In genomic region chr4:3352505-3352904, GRCh38 we compare ENCODE assay signal across 29 cellular contexts.
"Had no signal": no experiment of that assay in that cellular context is flagged by ENCODE, and none has a peak within 500 bp of the region (broad histone marks: within the 10 kb centered on the region; RNA-seq: fewer than 3 reads in every experiment).

No MANE protein-coding gene starts in this region.

- H3K36me3 Mint-ChIP-seq: natural killer cell; stimulated activated effector memory CD8-positive, alpha-beta T cell treated with anti-CD3 and anti-CD28 coated beads, Interleukin-12 subunit alpha, Interleukin-12 subunit beta, amount 100 ng/mL, for 72 hours had no signal

- H3K27me3 Mint-ChIP-seq: naive B cell; progenitor cell of endocrine pancreas; stimulated activated naive CD8-positive, alpha-beta T cell treated with anti-CD3 and anti-CD28 coated beads, Interleukin-15, Interleukin-2, amounts not matched to agents 100 ng/mL and 50 ng/mL, for 24 hours had no signal

- H3K9me3 Mint-ChIP-seq: natural killer cell; stimulated activated effector memory CD8-positive, alpha-beta T cell treated with anti-CD3 and anti-CD28 coated beads, Interleukin-12 subunit alpha, Interleukin-12 subunit beta, amount 100 ng/mL, for 72 hours had no signal

- ATAC-seq: left cardiac atrium; left lobe of liver; left ventricle myocardium superior; lower lobe of right lung; natural killer cell; right cardiac atrium; stimulated activated effector memory CD8-positive, alpha-beta T cell treated with anti-CD3 and anti-CD28 coated beads, Interleukin-12 subunit alpha, Interleukin-12 subunit beta, amount 100 ng/mL, for 72 hours; upper lobe of right lung had no signal

- H3K4me1 Mint-ChIP-seq: natural killer cell; stimulated activated effector memory CD8-positive, alpha-beta T cell treated with anti-CD3 and anti-CD28 coated beads, Interleukin-12 subunit alpha, Interleukin-12 subunit beta, amount 100 ng/mL, for 72 hours had no signal

- H3K36me3 ChIP-seq: lower lobe of right lung, ovary, sigmoid colon, spleen, suprapubic skin, thoracic aorta, tibial artery, upper lobe of right lung had no signal

- DNase-seq: hippocampal formation; kidney glomerular epithelial cell; left cardiac atrium; left ventricle myocardium superior; lower lobe of right lung; mesendoderm; naive B cell; natural killer cell; nephron progenitor cell; retina; right cardiac atrium; small intestine; spleen; stimulated activated CD4-positive, alpha-beta T cell treated with anti-CD3 and anti-CD28 coated beads, Interleukin-4, amount 100 ng/mL, for 24 hours; stimulated activated naive CD4-positive, alpha-beta T cell; tibial artery; trophoblast cell; upper lobe of right lung had no signal

- H3K27ac Mint-ChIP-seq: mesothelial cell of epicardium; natural killer cell; progenitor cell of endocrine pancreas; stimulated activated effector memory CD8-positive, alpha-beta T cell treated with anti-CD3 and anti-CD28 coated beads, Interleukin-12 subunit alpha, Interleukin-12 subunit beta, amount 100 ng/mL, for 72 hours; stimulated activated naive CD8-positive, alpha-beta T cell treated with anti-CD3 and anti-CD28 coated beads, Interleukin-15, Interleukin-2, amounts not matched to agents 100 ng/mL and 50 ng/mL, for 24 hours had no signal

- FAIRE-seq: keratinocyte, small intestine, urothelium cell line had no signal

- H3K27me3 ChIP-seq: ovary, sigmoid colon, spleen, suprapubic skin, tibial artery, upper lobe of right lung had no signal

- H3K4me3 Mint-ChIP-seq: mesothelial cell of epicardium; naive B cell; natural killer cell; nephron progenitor cell; stimulated activated effector memory CD8-positive, alpha-beta T cell treated with anti-CD3 and anti-CD28 coated beads, Interleukin-12 subunit alpha, Interleukin-12 subunit beta, amount 100 ng/mL, for 72 hours; stimulated activated naive CD8-positive, alpha-beta T cell treated with anti-CD3 and anti-CD28 coated beads, Interleukin-15, Interleukin-2, amounts not matched to agents 100 ng/mL and 50 ng/mL, for 24 hours had no signal

- H3K9me3 ChIP-seq: lower lobe of right lung, ovary, sigmoid colon, suprapubic skin, thoracic aorta, upper lobe of right lung had no signal

- H3K4me3 ChIP-seq: lower lobe of right lung, ovary, sigmoid colon, spleen, suprapubic skin, thoracic aorta, tibial artery, upper lobe of right lung had no signal

- H3K27ac ChIP-seq: lower lobe of right lung, ovary, sigmoid colon, spleen, suprapubic skin, thoracic aorta, tibial artery, upper lobe of right lung had no signal

- H3K4me1 ChIP-seq: sigmoid colon, suprapubic skin, tibial artery, upper lobe of right lung had no signal
